ENCODE assay signal across 19 cellular contexts in genomic region chr7:14483663-14484062, GRCh38.
"Had no signal": no experiment of that assay in that cellular context is flagged by ENCODE, and none has a peak within 500 bp of the region (broad histone marks: within the 10 kb centered on the region; RNA-seq: fewer than 3 reads in every experiment).

No MANE protein-coding gene starts in this region.

- H3K4me1 Mint-ChIP-seq: activated naive CD4-positive, alpha-beta T cell treated with anti-CD3 and anti-CD28 coated beads, Interleukin-2, amount 50 U/mL, for 24 hours; memory B cell; naive thymus-derived CD4-positive, alpha-beta T cell had no signal

- H3K4me1 ChIP-seq: ascending aorta, prostate gland, stomach had no signal

- H3K27me3 ChIP-seq: ascending aorta, heart left ventricle, stomach had no signal

- H3K27ac Mint-ChIP-seq: activated naive CD4-positive, alpha-beta T cell treated with anti-CD3 and anti-CD28 coated beads, Interleukin-2, amount 50 U/mL, for 24 hours; activated T-cell treated with anti-CD3 and anti-CD28 coated beads, Interleukin-2, amount 50 U/mL, for 72 hours; memory B cell; naive thymus-derived CD4-positive, alpha-beta T cell; type B pancreatic cell had no signal

- H3K36me3 Mint-ChIP-seq: activated naive CD4-positive, alpha-beta T cell treated with anti-CD3 and anti-CD28 coated beads, Interleukin-2, amount 50 U/mL, for 24 hours; memory B cell; naive thymus-derived CD4-positive, alpha-beta T cell; type B pancreatic cell had no signal

- H3K9me3 ChIP-seq: ascending aorta, heart left ventricle, prostate gland, stomach had no signal

- H3K36me3 ChIP-seq: ascending aorta, heart left ventricle, prostate gland, stomach, WERI-Rb-1 had no signal

- H3K4me3 Mint-ChIP-seq: activated naive CD4-positive, alpha-beta T cell treated with anti-CD3 and anti-CD28 coated beads, Interleukin-2, amount 50 U/mL, for 24 hours; activated T-cell treated with anti-CD3 and anti-CD28 coated beads, Interleukin-2, amount 50 U/mL, for 72 hours; memory B cell; naive thymus-derived CD4-positive, alpha-beta T cell; type B pancreatic cell had no signal

- H3K27ac ChIP-seq: ascending aorta, heart left ventricle, prostate gland, skin epidermis, stomach, WERI-Rb-1 had no signal

- H3K27me3 Mint-ChIP-seq: activated naive CD4-positive, alpha-beta T cell treated with anti-CD3 and anti-CD28 coated beads, Interleukin-2, amount 50 U/mL, for 24 hours; memory B cell; naive thymus-derived CD4-positive, alpha-beta T cell; type B pancreatic cell had no signal

- ATAC-seq: activated T-cell treated with anti-CD3 and anti-CD28 coated beads, Interleukin-2, amount 50 U/mL, for 72 hours; heart left ventricle; left ventricle myocardium superior; naive thymus-derived CD4-positive, alpha-beta T cell; right cardiac atrium had no signal

- DNase-seq: activated CD4-positive, alpha-beta T cell treated with anti-CD3 and anti-CD28 coated beads, Interleukin-2, amount 50 U/mL, for 4 hours; activated effector memory CD4-positive, alpha-beta T cell treated with anti-CD3 and anti-CD28 coated beads, Interleukin-2, amount 50 U/mL, for 16 hours; activated T-cell treated with anti-CD3 and anti-CD28 coated beads, Interleukin-2, amount 50 U/mL, for 72 hours; cerebellar nuclear complex; dermis blood vessel endothelial cell; effector memory CD4-positive, alpha-beta T cell; foreskin melanocyte; left ventricle myocardium superior; naive thymus-derived CD4-positive, alpha-beta T cell; right cardiac atrium; stomach; WERI-Rb-1 had no signal

- H3K9me3 Mint-ChIP-seq: activated naive CD4-positive, alpha-beta T cell treated with anti-CD3 and anti-CD28 coated beads, Interleukin-2, amount 50 U/mL, for 24 hours; memory B cell; type B pancreatic cell had no signal

- H3K4me3 ChIP-seq: ascending aorta, heart left ventricle, prostate gland, skin epidermis, stomach had no signal
